In the genomic region with DNA sequence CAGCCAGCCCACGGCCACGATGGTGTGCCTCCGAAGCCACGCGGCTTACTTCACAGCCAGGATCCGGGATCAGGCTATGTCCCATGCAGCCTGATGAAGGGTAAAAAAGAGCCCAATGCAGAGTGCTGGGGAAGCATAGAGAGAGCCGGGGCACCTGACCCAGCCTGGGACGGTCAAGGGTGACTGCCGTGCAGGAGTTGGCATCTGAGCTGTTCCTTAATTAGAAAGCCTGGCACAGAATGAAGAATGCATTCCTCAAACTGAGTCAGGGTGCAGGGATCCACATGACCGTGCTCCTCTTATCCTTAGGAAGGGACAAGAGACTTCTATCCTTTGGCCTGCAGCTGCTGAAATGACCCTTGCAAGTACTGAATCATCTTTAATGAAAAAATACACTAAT, we compare ENCODE assay signal across 7 cellular contexts.
DNase-seq lines count a peak whose midpoint lies in the region; ATAC-seq and TF ChIP-seq lines count a peak whose summit lies in the region.
"Not testable (repeated sequence)": the region's sequence is repeated elsewhere in the genome, so short reads cannot be mapped to it uniquely, and the experiment has no call there.

No MANE protein-coding gene starts in this region.

- intact Hi-C loops in IMR-90 (cut with micrococcal nuclease); adrenal gland (cut with DNase I); Right ventricle myocardium superior (cut with DNase I); left cardiac atrium (cut with DNase I); right cardiac atrium (cut with DNase I); upper lobe of right lung (cut with DNase I): not testable (repeated sequence)

- not testable (repeated sequence) for TF ChIP-seq RAD21 in IMR-90 (IDR thresholded peaks at IDR 0.05; ENCODE audit: low read length)

- H2AK5ac ChIP-seq in IMR-90 (ENCODE audit: low read depth, low read length) = not testable (repeated sequence)

- H4K20me1 ChIP-seq in IMR-90 (ENCODE audit: insufficient read depth, low read length) = not testable (repeated sequence)

- CTCF ChIA-PET in IMR-90 (lab: Yijun Ruan, JAX) = not testable (repeated sequence)

- not testable (repeated sequence) for H2AK9ac ChIP-seq in IMR-90 (replicated peaks; ENCODE audit: low read depth, low read length, poor library complexity)

- not testable (repeated sequence) for TF ChIP-seq CTCF in IMR-90 (conservative IDR thresholded peaks at IDR 0.05; ENCODE audit: low read depth, low read length); adrenal gland (IDR thresholded peaks at IDR 0.05); upper lobe of right lung (IDR thresholded peaks at IDR 0.05)

- H2BK15ac ChIP-seq in IMR-90 (ENCODE audit: low read depth, low read length) = not testable (repeated sequence)

- not testable (repeated sequence) for H4K8ac ChIP-seq in IMR-90 (ENCODE audit: low read depth in 2 of 2, low read length in 2 of 2)

- not testable (repeated sequence) for H3K56ac ChIP-seq in IMR-90 (ENCODE audit: extremely low read depth, insufficient read depth, low read length)

- not testable (repeated sequence) for H3K27ac ChIP-seq in IMR-90 (ENCODE audit: insufficient read depth, low read length); adrenal gland; upper lobe of right lung
- H3K27ac ChIP-seq in right cardiac atrium (ENCODE audit: low read length) = peak overlapping the region; percentile 25

- not testable (repeated sequence) for H2BK20ac ChIP-seq in IMR-90 (ENCODE audit: low read depth, low read length)

- not testable (repeated sequence) for TF ChIP-seq POLR2A in IMR-90 (IDR thresholded peaks at IDR 0.05; ENCODE audit: low read depth, low read length); adrenal gland (IDR thresholded peaks at IDR 0.05)

- H3K18ac ChIP-seq in IMR-90 (ENCODE audit: low read depth, low read length) = not testable (repeated sequence)

- H3K9ac ChIP-seq in IMR-90 (ENCODE audit: low read depth, low read length) = not testable (repeated sequence)

- dilution Hi-C loops in IMR-90 (cut with HindIII; ENCODE audit: low sequenced_read_pairs, unreplicated experiment) = not testable (repeated sequence)

- not testable (repeated sequence) for H3K27me3 ChIP-seq in IMR-90 (ENCODE audit: control insufficient read depth, insufficient read depth, low read length); adrenal gland; right cardiac atrium (ENCODE audit: control insufficient read depth, insufficient read depth); upper lobe of right lung

- H3K14ac ChIP-seq in IMR-90 (replicated peaks; ENCODE audit: low read depth, low read length) = not testable (repeated sequence)

- H3K23ac ChIP-seq in IMR-90 (ENCODE audit: low read depth, low read length) = not testable (repeated sequence)

- H3K4me2 ChIP-seq in IMR-90 (ENCODE audit: low read depth, low read length) = not testable (repeated sequence)

- ATAC-seq in IMR-90 (ENCODE audit: low read depth) (peak; percentile 56), Right ventricle myocardium superior (ENCODE audit: poor library complexity) (peak; percentile 80), left cardiac atrium (peak; percentile 87), right cardiac atrium (peak; percentile 84 to 87), upper lobe of right lung (peak; percentile 23)

- not testable (repeated sequence) for BruUV-seq in IMR-90 (replicated peaks; lab: Mats Ljungman, UMichigan)

- H3K36me3 ChIP-seq in IMR-90 (ENCODE audit: control insufficient read depth, insufficient read depth, low read length); adrenal gland (replicated peaks in 1 of 2); upper lobe of right lung: not testable (repeated sequence)

- no CpG with 5 or more reads among the region's 10 CpGs for WGBS in IMR-90 (ENCODE audit: extremely low coverage in 2 of 2, insufficient read length in 1 of 2), 2 experiments
- 30 to 77% (median 45%) methylated on average over 2 to 3 of the region's 10 CpGs for WGBS in adrenal gland, 4 donors
- WGBS in right cardiac atrium = 73% methylated on average over 3 of the region's 10 CpGs

- H2AFZ ChIP-seq in IMR-90 (replicated peaks; ENCODE audit: low read length, poor library complexity) = not testable (repeated sequence)

- POLR2A ChIA-PET in IMR-90 (lab: Charles Lee; ENCODE audit: unreplicated experiment) = not testable (repeated sequence)

- H3K4me1 ChIP-seq in IMR-90 (ENCODE audit: control insufficient read depth, insufficient read depth, low read length); adrenal gland (replicated peaks in 1 of 2); right cardiac atrium (ENCODE audit: control insufficient read depth, insufficient read depth, low read length); upper lobe of right lung: not testable (repeated sequence)

- not testable (repeated sequence) for H3K9me1 ChIP-seq in IMR-90 (ENCODE audit: insufficient read depth, low read length)

- not testable (repeated sequence) for H3K79me1 ChIP-seq in IMR-90 (ENCODE audit: low read depth in 1 of 2, low read length in 2 of 2)

- H4K91ac ChIP-seq in IMR-90 (ENCODE audit: insufficient read depth, low read depth, low read length) = not testable (repeated sequence)

- in situ Hi-C loops in IMR-90 (cut with MboI; ENCODE audit: low sequenced_read_pairs) = not testable (repeated sequence)

- H2BK120ac ChIP-seq in IMR-90 (ENCODE audit: low read depth, low read length) = not testable (repeated sequence)

- DNase-seq in IMR-90, upper lobe of right lung: not testable (repeated sequence)
- DNase-seq in adrenal gland (peak in 6 of 7 donors; percentile 64 to 83 (median 70)), Right ventricle myocardium superior (peak; percentile 67), left cardiac atrium (peak; percentile 34), right cardiac atrium (peak in 1 of 3 donors; percentile 70), renal cortical epithelial cell (ENCODE audit: low read depth) (peak; percentile 16)

- H2BK5ac ChIP-seq in IMR-90 (ENCODE audit: low read depth, low read length, poor library complexity, severe bottlenecking) = not testable (repeated sequence)

- H3K4ac ChIP-seq in IMR-90 (ENCODE audit: low read depth, low read length) = not testable (repeated sequence)

- H4K5ac ChIP-seq in IMR-90 (ENCODE audit: low read depth, low read length) = not testable (repeated sequence)

- H3K4me3 ChIP-seq in IMR-90 (ENCODE audit: insufficient read depth, low read depth, low read length); adrenal gland; right cardiac atrium (ENCODE audit: low read length); upper lobe of right lung: not testable (repeated sequence)

- H3K9me3 ChIP-seq in IMR-90 (ENCODE audit: control insufficient read depth, insufficient read depth, low read length); adrenal gland (replicated peaks in 1 of 3); right cardiac atrium (ENCODE audit: control insufficient read depth, low read length); upper lobe of right lung: not testable (repeated sequence)

Comparison
In these comparisons a context has a peak if more than half of its experiments do, and no peak if none do; other contexts are left out.
1. ATAC-seq: peak in every context shown above with its lines; median percentile 87 in left cardiac atrium; 86 in right cardiac atrium; 80 in Right ventricle myocardium superior; 56 in IMR-90; 23 in upper lobe of right lung.